In genomic region chr2:176652300-176653182, GRCh38 we compare ENCODE assay signal across 8 cellular contexts.
DNase-seq lines count a peak whose midpoint lies in the region; ATAC-seq and TF ChIP-seq lines count a peak whose summit lies in the region.

No MANE protein-coding gene starts in this region.

- DNase-seq in CD8-positive, alpha-beta T cell: peak in 2 of 7 experiments; percentile 7 to 27
- DNase-seq in NOMO-1 treated with dmso at 0.1 percent for 144 hours (lab: John Stamatoyannopoulos, UW; ENCODE audit: unreplicated experiment): peak; percentile 13
- no peak for DNase-seq in breast epithelium (ENCODE audit: low spot score in 2 of 2)
- no peak for DNase-seq in lung (ENCODE audit: low spot score)
- DNase-seq in ureter (ENCODE audit: low spot score): no peak
- DNase-seq in activated T-helper 2 cell treated with anti-CD3 and anti-CD28 coated beads, Interferon-gamma antibody, Interleukin-2, Interleukin-4, amounts not matched to agents 10 μg/mL and 5 μg/mL and 100 μg/mL, durations not matched to agents 14 hours and 24 hours and 36 hours (ENCODE audit: low spot score): no peak

- peaks cover 12% of the 10 kb centered on the region for H3K4me1 ChIP-seq in CD8-positive, alpha-beta T cell (ENCODE audit: insufficient read depth, low read length)
- no peaks in the 10 kb centered on the region for H3K4me1 ChIP-seq in breast epithelium
- H3K4me1 ChIP-seq in lung (ENCODE audit: control insufficient read depth in 2 of 2, insufficient read depth in 2 of 2, low read length in 2 of 2): no peaks in the 10 kb centered on the region

- TF ChIP-seq EP300 in Ishikawa (IDR thresholded peaks at IDR 0.05; ENCODE audit: borderline replicate concordance): no peak

- H3K27me3 ChIP-seq in CD8-positive, alpha-beta T cell (ENCODE audit: insufficient read depth, low read length): no peaks in the 10 kb centered on the region
- H3K27me3 ChIP-seq in breast epithelium (peaks cover 0 to 3% of the 10 kb centered on the region in 2 donors), lung (ENCODE audit: control insufficient read depth, insufficient read depth) (no peaks in the 10 kb centered on the region)

- intact Hi-C loops in CD8-positive, alpha-beta T cell (cut with DNase I, micrococcal nuclease): loop anchor here (1.0 to 10.0 kb wide), 8 partner anchors 160 to 762 kb away; no protein-coding TSS in a partner anchor
- intact Hi-C loops in breast epithelium (cut with DNase I; ENCODE audit: low total_unique reads): loop anchor here (5.0 kb wide), 1 partner anchor 1335 kb away; no protein-coding TSS in a partner anchor
- intact Hi-C loops in activated T-helper 2 cell treated with anti-CD3 and anti-CD28 coated beads, Interferon-gamma antibody, Interleukin-2, Interleukin-4, amounts not matched to agents 10 μg/mL and 5 μg/mL and 100 μg/mL, durations not matched to agents 14 hours and 24 hours and 36 hours (cut with micrococcal nuclease): loop anchor here (1.0 to 5.0 kb wide), 4 partner anchors 162 to 526 kb away; no protein-coding TSS in a partner anchor

- no peaks in the 10 kb centered on the region for H3K36me3 Mint-ChIP-seq in CD8-positive, alpha-beta T cell
- H3K36me3 Mint-ChIP-seq in activated T-helper 2 cell treated with anti-CD3 and anti-CD28 coated beads, Interferon-gamma antibody, Interleukin-2, Interleukin-4, amounts not matched to agents 10 μg/mL and 5 μg/mL and 100 μg/mL, durations not matched to agents 14 hours and 24 hours and 36 hours (ENCODE audit: low read depth): no peaks in the 10 kb centered on the region

- peaks cover 34% of the 10 kb centered on the region for H3K27me3 Mint-ChIP-seq in CD8-positive, alpha-beta T cell (ENCODE audit: low read depth)
- H3K27me3 Mint-ChIP-seq in activated T-helper 2 cell treated with anti-CD3 and anti-CD28 coated beads, Interferon-gamma antibody, Interleukin-2, Interleukin-4, amounts not matched to agents 10 μg/mL and 5 μg/mL and 100 μg/mL, durations not matched to agents 14 hours and 24 hours and 36 hours (ENCODE audit: low read depth): peaks cover 45% of the 10 kb centered on the region

- H3K4me3 ChIP-seq in CD8-positive, alpha-beta T cell (ENCODE audit: low read depth, low read length): no peak overlapping the region
- H3K4me3 ChIP-seq in breast epithelium (no peak overlapping the region), lung (no peak overlapping the region)

- no peaks in the 10 kb centered on the region for H3K9me3 ChIP-seq in CD8-positive, alpha-beta T cell (ENCODE audit: low read length)
- H3K9me3 ChIP-seq in breast epithelium (no peaks in the 10 kb centered on the region), lung (ENCODE audit: control insufficient read depth in 2 of 2, insufficient read depth in 1 of 2, low read length in 1 of 2) (no peaks in the 10 kb centered on the region)

- no peaks in the 10 kb centered on the region for H3K36me3 ChIP-seq in CD8-positive, alpha-beta T cell (ENCODE audit: insufficient read depth, low read length)
- H3K36me3 ChIP-seq in breast epithelium: no peaks in the 10 kb centered on the region
- no peaks in the 10 kb centered on the region for H3K36me3 ChIP-seq in lung (ENCODE audit: control insufficient read depth in 2 of 2, insufficient read depth in 2 of 2, low read length in 2 of 2)

- WGBS in lung, 2 donors: 50 to 61% methylated on average over 9 of the region's 9 CpGs

- POLR2A ChIA-PET in CD8-positive, alpha-beta T cell (lab: Charles Lee): interaction anchor here (1.0 kb wide), 1 partner anchor 525 kb away, joined by 3 read pairs; no protein-coding TSS in a partner anchor

- peak; percentile 78 for TF ChIP-seq RAD21 in Ishikawa (IDR thresholded peaks at IDR 0.05; ENCODE audit: low read depth)

- H3K4me1 Mint-ChIP-seq in CD8-positive, alpha-beta T cell (ENCODE audit: low read depth): peaks cover 14% of the 10 kb centered on the region
- H3K4me1 Mint-ChIP-seq in activated T-helper 2 cell treated with anti-CD3 and anti-CD28 coated beads, Interferon-gamma antibody, Interleukin-2, Interleukin-4, amounts not matched to agents 10 μg/mL and 5 μg/mL and 100 μg/mL, durations not matched to agents 14 hours and 24 hours and 36 hours (ENCODE audit: low read depth): peaks cover 12% of the 10 kb centered on the region

- H3K27ac Mint-ChIP-seq in CD8-positive, alpha-beta T cell: no peak overlapping the region
- no peak overlapping the region for H3K27ac Mint-ChIP-seq in activated T-helper 2 cell treated with anti-CD3 and anti-CD28 coated beads, Interferon-gamma antibody, Interleukin-2, Interleukin-4, amounts not matched to agents 10 μg/mL and 5 μg/mL and 100 μg/mL, durations not matched to agents 14 hours and 24 hours and 36 hours

- no peak overlapping the region for H3K4me3 Mint-ChIP-seq in CD8-positive, alpha-beta T cell
- H3K4me3 Mint-ChIP-seq in activated T-helper 2 cell treated with anti-CD3 and anti-CD28 coated beads, Interferon-gamma antibody, Interleukin-2, Interleukin-4, amounts not matched to agents 10 μg/mL and 5 μg/mL and 100 μg/mL, durations not matched to agents 14 hours and 24 hours and 36 hours (ENCODE audit: low read depth): no peak overlapping the region

- H3K27ac ChIP-seq in CD8-positive, alpha-beta T cell (ENCODE audit: low read depth, low read length): no peak overlapping the region
- H3K27ac ChIP-seq in breast epithelium: no peak overlapping the region
- no peak overlapping the region for H3K27ac ChIP-seq in lung (ENCODE audit: low read depth in 1 of 2, low read length in 1 of 2)

- ATAC-seq in CD8-positive, alpha-beta T cell: peak; percentile 62
- ATAC-seq in GM18867 (IDR thresholded peaks at IDR 0.05; ENCODE audit: unreplicated experiment): peak; percentile 69
- no peak for ATAC-seq in lung (ENCODE audit: insufficient read depth, low FRiP score)

- CTCF ChIA-PET in CD8-positive, alpha-beta T cell (lab: Charles Lee): interaction anchor here (0.6 to 3.9 kb wide), 36 partner anchors 8 to 1331 kb away, joined by 3 to 44 read pairs (median 4); no protein-coding TSS in a partner anchor

- peak; percentile 88 for TF ChIP-seq CTCF in CD8-positive, alpha-beta T cell (IDR thresholded peaks at IDR 0.05)
- peak; percentile 64 to 79 (median 74) for TF ChIP-seq CTCF in breast epithelium (IDR thresholded peaks at IDR 0.05)
- peak; percentile 53 for TF ChIP-seq CTCF in lung (IDR thresholded peaks at IDR 0.05; ENCODE audit: control extremely low read depth, extremely low read depth)

- no peak for TF ChIP-seq POLR2A in breast epithelium (IDR thresholded peaks at IDR 0.05)

- H3K9me3 Mint-ChIP-seq in CD8-positive, alpha-beta T cell: no peaks in the 10 kb centered on the region
- no peaks in the 10 kb centered on the region for H3K9me3 Mint-ChIP-seq in activated T-helper 2 cell treated with anti-CD3 and anti-CD28 coated beads, Interferon-gamma antibody, Interleukin-2, Interleukin-4, amounts not matched to agents 10 μg/mL and 5 μg/mL and 100 μg/mL, durations not matched to agents 14 hours and 24 hours and 36 hours

TF ChIP-seq in Ishikawa, 13 proteins besides CTCF, POLR2A, EP300 and RAD21:
- TF ChIP-seq USF1 (IDR thresholded peaks at IDR 0.05) (no peak), NFIC (IDR thresholded peaks at IDR 0.05) (no peak), REST (IDR thresholded peaks at IDR 0.05; ENCODE audit: low read depth) (no peak), CREB1 (IDR thresholded peaks at IDR 0.05; ENCODE audit: low read depth) (no peak), TEAD4 (IDR thresholded peaks at IDR 0.05) (no peak)
